27 cellular contexts compared by ENCODE assay signal in genomic region chr3:73571238-73571741, GRCh38. TPM values are rescaled to one million over a fixed set of nuclear protein-coding genes. Genes with fewer than 3 reads are reported as not detected.
A peak's percentile ranks its signal among the peaks of the same experiment; 100 is the strongest.
DNase-seq lines count a peak whose midpoint lies in the region; ATAC-seq and TF ChIP-seq lines count a peak whose summit lies in the region.
"Had no signal": no experiment of that assay in that cellular context is flagged by ENCODE, and none has a peak within 500 bp of the region (broad histone marks: within the 10 kb centered on the region; RNA-seq: fewer than 3 reads in every experiment).

No MANE protein-coding gene starts in this region.

- no peak overlapping the region for H3K9ac ChIP-seq in stomach smooth muscle (ENCODE audit: low read length in 2 of 2)
- H3K9ac ChIP-seq: neural progenitor cell had no signal

- no peaks in the 10 kb centered on the region for H3K36me3 ChIP-seq in ascending aorta
- H3K36me3 ChIP-seq in mesodermal cell (ENCODE audit: control insufficient read depth, insufficient read depth, low read length): no peaks in the 10 kb centered on the region
- no peaks in the 10 kb centered on the region for H3K36me3 ChIP-seq in stomach smooth muscle (ENCODE audit: control insufficient read depth in 2 of 2, insufficient read depth in 2 of 2, low read length in 2 of 2)
- H3K36me3 ChIP-seq: gastrocnemius medialis, neural progenitor cell had no signal

- ATAC-seq in HG03135 (IDR thresholded peaks at IDR 0.05; ENCODE audit: unreplicated experiment) (no peak), GM21825 (IDR thresholded peaks at IDR 0.05; ENCODE audit: unreplicated experiment) (no peak)
- ATAC-seq: activated CD8-positive, alpha-beta T cell treated with anti-CD3 and anti-CD28 coated beads, Interleukin-2, amount 10 ng/mL, durations not matched to agents 7 days and 5 days; gastrocnemius medialis; GM23338; left ventricle myocardium superior; stimulated activated naive CD8-positive, alpha-beta T cell treated with anti-CD3 and anti-CD28 coated beads, Interleukin-15, Interleukin-2, amounts not matched to agents 100 U/mL and 50 U/mL, for 24 hours had no signal

- H3K4me3 ChIP-seq in ascending aorta: peak overlapping the region; percentile 14 to 26
- H3K4me3 ChIP-seq in mesodermal cell (ENCODE audit: extremely low read depth, insufficient read depth, low read length, poor library complexity, severe bottlenecking): no peak overlapping the region
- peak overlapping the region in 1 of 2 donors; percentile 44 for H3K4me3 ChIP-seq in stomach smooth muscle (ENCODE audit: low read length in 2 of 2)
- H3K4me3 ChIP-seq: gastrocnemius medialis, GM23338, mucosa of descending colon, neural progenitor cell, SK-N-MC had no signal

- H3K4me1 ChIP-seq in ascending aorta (peaks cover 3 to 9% of the 10 kb centered on the region in 2 donors), mesodermal cell (ENCODE audit: control insufficient read depth, insufficient read depth, low read length, poor library complexity, severe bottlenecking) (peaks cover 10% of the 10 kb centered on the region), stomach smooth muscle (ENCODE audit: control insufficient read depth, insufficient read depth, low read length) (peaks cover 46% of the 10 kb centered on the region)

- peak overlapping the region; percentile 47 to 50 for H3K27ac ChIP-seq in ascending aorta
- H3K27ac ChIP-seq in mesodermal cell (ENCODE audit: low read depth, low read length, severe bottlenecking): peak overlapping the region; percentile 46
- H3K27ac ChIP-seq in stomach smooth muscle (ENCODE audit: low read length): peak overlapping the region; percentile 49
- H3K27ac ChIP-seq: neural progenitor cell, SK-N-MC had no signal

- peak; percentile 25 for DNase-seq in NCI-H748 (lab: John Stamatoyannopoulos, UW; ENCODE audit: unreplicated experiment)
- no peak for DNase-seq in NCI-H748 treated with DMSO at 0.1 percent for 48 hours (lab: John Stamatoyannopoulos, UW)
- no peak for DNase-seq in ascending aorta (ENCODE audit: low spot score in 2 of 2)
- DNase-seq in nucleus accumbens (lab: John Stamatoyannopoulos, UW): no peak
- DNase-seq: 8988T; activated CD8-positive, alpha-beta T cell treated with anti-CD3 and anti-CD28 coated beads, Interleukin-2, amount 10 ng/mL, durations not matched to agents 7 days and 5 days; activated naive CD8-positive, alpha-beta T cell treated with anti-CD3 and anti-CD28 coated beads for 36 hours; aorta; CD4-positive, CD25-positive, alpha-beta regulatory T cell; gastrocnemius medialis; hypothalamus; left ventricle myocardium superior; mucosa of descending colon; NCI-H1048; NCI-H187 treated with DMSO at 0.1 percent for 48 hours; NCI-H226; NCI-H69; posterior cingulate gyrus; stimulated activated naive CD8-positive, alpha-beta T cell treated with anti-CD3 and anti-CD28 coated beads, Interleukin-15, Interleukin-2, amounts not matched to agents 100 U/mL and 50 U/mL, for 24 hours; T-helper 2 cell had no signal

- intact Hi-C loops in ascending aorta (cut with DNase I): loop anchor here (5.0 kb wide), 1 partner anchor 51 kb away; the partner anchor contains the start of gene PDZRN3

- H3K9me3 ChIP-seq in ascending aorta: no peaks in the 10 kb centered on the region
- no peaks in the 10 kb centered on the region for H3K9me3 ChIP-seq in mesodermal cell (ENCODE audit: control insufficient read depth, low read length)
- no peaks in the 10 kb centered on the region for H3K9me3 ChIP-seq in stomach smooth muscle (ENCODE audit: control insufficient read depth in 2 of 2, low read length in 2 of 2)
- H3K9me3 ChIP-seq: gastrocnemius medialis, mucosa of descending colon had no signal

- H3K27me3 ChIP-seq in ascending aorta: no peaks in the 10 kb centered on the region
- H3K27me3 ChIP-seq in stomach smooth muscle (ENCODE audit: control insufficient read depth in 1 of 2, insufficient read depth in 2 of 2, low read length in 2 of 2): no peaks in the 10 kb centered on the region
- H3K27me3 ChIP-seq: gastrocnemius medialis, neural progenitor cell had no signal

- TF ChIP-seq CTCF in ascending aorta (IDR thresholded peaks at IDR 0.05): no peak

- 77 to 85% methylated on average over 5 to 7 of the region's 8 CpGs for WGBS in mesodermal cell (ENCODE audit: insufficient coverage in 2 of 2), 2 experiments

RNA-seq across cellular contexts. Expression of gene PDZRN3, which starts 53.5 kb away (rescaled TPM):
- total RNA-seq in ascending aorta: 71.9 TPM
- 21.6 TPM for polyA plus RNA-seq in mesodermal cell (2013, experiment 1 of 2)
- polyA plus RNA-seq in mesodermal cell (2013, experiment 2 of 2): 26.9 TPM
- total RNA-seq: activated CD8-positive, alpha-beta T cell treated with anti-CD3 and anti-CD28 coated beads, Interleukin-2, amount 10 ng/mL, durations not matched to agents 7 days and 5 days; activated naive CD8-positive, alpha-beta T cell treated with anti-CD3 and anti-CD28 coated beads for 36 hours; CD4-positive, CD25-positive, alpha-beta regulatory T cell had no signal
- polyA plus RNA-seq: CD4-positive, CD25-positive, alpha-beta regulatory T cell had no signal
